ENCODE assay signal across 8 cellular contexts in genomic region chr11:131694526-131695424, GRCh38.
DNase-seq lines count a peak whose midpoint lies in the region; ATAC-seq and TF ChIP-seq lines count a peak whose summit lies in the region.

No MANE protein-coding gene starts in this region.

- 16 to 22% (median 19%) methylated on average over 33 to 34 of the region's 34 CpGs for WGBS in heart left ventricle, 4 donors
- 18% methylated on average over 34 of the region's 34 CpGs for WGBS in prostate gland

- intact Hi-C loops in heart left ventricle (cut with DNase I) = loop anchor here in 3 of 10 donors (5.0 to 10.0 kb wide), 3 partner anchors 433 to 1370 kb away; no protein-coding TSS in a partner anchor
- intact Hi-C loops in prostate gland (cut with DNase I) = no loop called here

- DNase-seq in ELR (ENCODE audit: low read depth) (peak; percentile 82), SJCRH30 (peak; percentile 44 to 69), adipocyte (ENCODE audit: low read depth) (peak; percentile 94), heart left ventricle (peak; percentile 79 to 89 (median 83)), prostate gland (ENCODE audit: low spot score) (peak; percentile 60), NCI-H345 (lab: John Stamatoyannopoulos, UW) (no peak)

- H3K27me3 ChIP-seq in HUES48 (ENCODE audit: control insufficient read depth, insufficient read depth, low read length) (peaks cover 43% of the 10 kb centered on the region), SJCRH30 (peaks cover 4% of the 10 kb centered on the region; the same call in 1 of the 2 replicates), adipocyte (replicated peaks; ENCODE audit: control insufficient read depth, insufficient read depth, low read length) (no peaks in the 10 kb centered on the region), heart left ventricle (peaks cover 0 to 53% (median 7%) of the 10 kb centered on the region in 9 donors), prostate gland (replicated peaks; ENCODE audit: insufficient read depth) (peaks cover 9% of the 10 kb centered on the region)

- H3K4me1 ChIP-seq in HUES48 (ENCODE audit: control insufficient read depth, insufficient read depth, low read length) (peaks cover 8% of the 10 kb centered on the region), SJCRH30 (no peaks in the 10 kb centered on the region), adipocyte (ENCODE audit: control insufficient read depth, insufficient read depth, low read length) (peaks cover 6% of the 10 kb centered on the region), heart left ventricle (peaks cover 0 to 9% (median 4%) of the 10 kb centered on the region in 12 donors), prostate gland (replicated peaks) (no peaks in the 10 kb centered on the region)

- H3K9ac ChIP-seq in HUES48 (ENCODE audit: low read depth, low read length) (0 out of 2 replicates have a peak overlapping the region, but pooled peaks have one; percentile 3), adipocyte (ENCODE audit: low read length) (peak overlapping the region; percentile 63)

- peak overlapping the region; percentile 20 for H3K4me3 ChIP-seq in HUES48 (ENCODE audit: low read depth, low read length)
- H3K4me3 ChIP-seq in SJCRH30 = no peak overlapping the region
- peak overlapping the region; percentile 54 for H3K4me3 ChIP-seq in adipocyte (ENCODE audit: low read length)
- peak overlapping the region in 5 of 12 donors; percentile 5 to 23 (median 16) for H3K4me3 ChIP-seq in heart left ventricle
- no peak overlapping the region for H3K4me3 ChIP-seq in prostate gland

- TF ChIP-seq CTCF in heart left ventricle (IDR thresholded peaks at IDR 0.05) (peak; percentile 83 to 98 (median 95)), prostate gland (IDR thresholded peaks at IDR 0.05) (peak; percentile 68 to 82 (median 74))

- TF ChIP-seq POLR2A in heart left ventricle (IDR thresholded peaks at IDR 0.05) (no peak), prostate gland (IDR thresholded peaks at IDR 0.05) (no peak)

- H3K27ac ChIP-seq in HUES48 (ENCODE audit: low read depth, low read length) = no peak overlapping the region
- no peak overlapping the region for H3K27ac ChIP-seq in SJCRH30
- peak overlapping the region in 1 of 12 donors; percentile 8 for H3K27ac ChIP-seq in heart left ventricle
- no peak overlapping the region for H3K27ac ChIP-seq in prostate gland

- no peaks in the 10 kb centered on the region for H3K36me3 ChIP-seq in HUES48 (ENCODE audit: control insufficient read depth, insufficient read depth, low read length)
- H3K36me3 ChIP-seq in SJCRH30 = no peaks in the 10 kb centered on the region
- no peaks in the 10 kb centered on the region for H3K36me3 ChIP-seq in adipocyte (ENCODE audit: control insufficient read depth, insufficient read depth, low read length, severe bottlenecking)
- H3K36me3 ChIP-seq in heart left ventricle = no peaks in the 10 kb centered on the region
- no peaks in the 10 kb centered on the region for H3K36me3 ChIP-seq in prostate gland

- H3K9me3 ChIP-seq in HUES48 (ENCODE audit: control insufficient read depth, insufficient read depth, low read length) = no peaks in the 10 kb centered on the region
- H3K9me3 ChIP-seq in SJCRH30 (replicated peaks) = no peaks in the 10 kb centered on the region
- no peaks in the 10 kb centered on the region for H3K9me3 ChIP-seq in adipocyte (ENCODE audit: control insufficient read depth, low read length)
- no peaks in the 10 kb centered on the region for H3K9me3 ChIP-seq in heart left ventricle
- H3K9me3 ChIP-seq in prostate gland = no peaks in the 10 kb centered on the region

- ATAC-seq in GM21576 (IDR thresholded peaks at IDR 0.05; ENCODE audit: unreplicated experiment) = peak; percentile 95
- ATAC-seq in heart left ventricle = peak; percentile 80 to 94 (median 92)

Comparison
In these comparisons a context has a peak if more than half of its experiments do, and no peak if none do; other contexts are left out.
1. H3K4me3 ChIP-seq: peak in HUES48 (single experiment) and adipocyte (single experiment); none in SJCRH30 (single experiment) and prostate gland (0 of 2).